15 cellular contexts compared by ENCODE assay signal in genomic region chr1:16978139-16978538, GRCh38. TPM values are rescaled to one million over a fixed set of nuclear protein-coding genes. Genes with fewer than 3 reads are reported as not detected.
DNase-seq lines count a peak whose midpoint lies in the region; ATAC-seq and TF ChIP-seq lines count a peak whose summit lies in the region.
"Had no signal": no experiment of that assay in that cellular context is flagged by ENCODE, and none has a peak within 500 bp of the region (broad histone marks: within the 10 kb centered on the region; RNA-seq: fewer than 3 reads in every experiment).

No MANE protein-coding gene starts in this region.

- peak overlapping the region in 10 of 11 experiments; percentile 78 to 96 (median 84); a peak in 18 of 22 replicates for H3K4me2 ChIP-seq in BLaER1 treated with 17β-estradiol and CSF1 and Interleukin-3, amounts not matched to agents 10 nM and 100 nM

- TF ChIP-seq CTCF in sigmoid colon (IDR thresholded peaks at IDR 0.05) = no peak

- H3K27ac Mint-ChIP-seq in CD8-positive, alpha-beta memory T cell = no peak overlapping the region

- H3K9me3 Mint-ChIP-seq in CD8-positive, alpha-beta memory T cell = no peaks in the 10 kb centered on the region

- TF ChIP-seq POLR2A in sigmoid colon (IDR thresholded peaks at IDR 0.05) = no peak

- peaks cover 0 to 61% (median 6%) of the 10 kb centered on the region in 11 experiments; a peak in 7 of 22 replicates for H4K20me1 ChIP-seq in BLaER1 treated with 17β-estradiol and CSF1 and Interleukin-3, amounts not matched to agents 10 nM and 100 nM

- H3K4me3 Mint-ChIP-seq in CD8-positive, alpha-beta memory T cell = no peak overlapping the region

- WGBS in sigmoid colon, 2 donors = 27 to 71% methylated on average over 4 of the region's 4 CpGs

- TF ChIP-seq EP300 in sigmoid colon (IDR thresholded peaks at IDR 0.05) = no peak

- H3K9ac ChIP-seq in BLaER1 treated with 17β-estradiol and CSF1 and Interleukin-3, amounts not matched to agents 10 nM and 100 nM = peak overlapping the region in 6 of 11 experiments; percentile 0 to 78 (median 66); a peak in 6 of 22 replicates
- H3K9ac ChIP-seq in iPS-15b (ENCODE audit: low read depth, low read length) = peak overlapping the region; percentile 65

- H3K4me3 ChIP-seq in BLaER1 treated with 17β-estradiol and CSF1 and Interleukin-3, amounts not matched to agents 10 nM and 100 nM = no peak overlapping the region
- H3K4me3 ChIP-seq in iPS-15b (ENCODE audit: low read depth, low read length) (no peak overlapping the region), sigmoid colon (peak overlapping the region in 1 of 4 donors; percentile 53)
- no peak overlapping the region for H3K4me3 ChIP-seq in CD8-positive, alpha-beta memory T cell (ENCODE audit: low read length)

- no peak for ATAC-seq in GM21825 (IDR thresholded peaks at IDR 0.05; ENCODE audit: unreplicated experiment)
- ATAC-seq: Panc1 had no signal

- peaks cover 9 to 11% (median 9%) of the 10 kb centered on the region in 3 donors for H3K4me1 Mint-ChIP-seq in CD8-positive, alpha-beta memory T cell

- no peaks in the 10 kb centered on the region for H3K9me3 ChIP-seq in BLaER1 treated with 17β-estradiol and CSF1 and Interleukin-3, amounts not matched to agents 10 nM and 100 nM (replicated peaks in 1 of 11)
- no peaks in the 10 kb centered on the region for H3K9me3 ChIP-seq in iPS-15b (ENCODE audit: control insufficient read depth, insufficient read depth, low read length)
- H3K9me3 ChIP-seq in sigmoid colon = no peaks in the 10 kb centered on the region
- no peaks in the 10 kb centered on the region for H3K9me3 ChIP-seq in CD8-positive, alpha-beta memory T cell (ENCODE audit: low read length)

- POLR2A ChIA-PET in CD8-positive, alpha-beta memory T cell (lab: Charles Lee) = no interaction called here

- peaks cover 14 to 35% (median 27%) of the 10 kb centered on the region in 10 experiments for H3K4me1 ChIP-seq in BLaER1 treated with 17β-estradiol and CSF1 and Interleukin-3, amounts not matched to agents 10 nM and 100 nM
- H3K4me1 ChIP-seq in iPS-15b (ENCODE audit: control insufficient read depth, insufficient read depth, low read length) (peaks cover 3% of the 10 kb centered on the region), sigmoid colon (peaks cover 2 to 40% (median 21%) of the 10 kb centered on the region in 4 donors)
- H3K4me1 ChIP-seq in CD8-positive, alpha-beta memory T cell (ENCODE audit: insufficient read depth, low read length) = no peaks in the 10 kb centered on the region

- peaks cover 15 to 22% of the 10 kb centered on the region in 2 donors for H3K27me3 Mint-ChIP-seq in CD8-positive, alpha-beta memory T cell

- H3K27me3 ChIP-seq in BLaER1 treated with 17β-estradiol and CSF1 and Interleukin-3, amounts not matched to agents 10 nM and 100 nM = peaks cover 10 to 37% (median 15%) of the 10 kb centered on the region in 11 experiments; a peak in 20 of 22 replicates
- H3K27me3 ChIP-seq in iPS-15b (ENCODE audit: control insufficient read depth, insufficient read depth, low read length) (no peaks in the 10 kb centered on the region), sigmoid colon (peaks cover 3 to 22% (median 14%) of the 10 kb centered on the region in 3 donors)
- H3K27me3 ChIP-seq in CD8-positive, alpha-beta memory T cell (ENCODE audit: insufficient read depth, low read length, poor library complexity, severe bottlenecking) = peaks cover 9% of the 10 kb centered on the region

- CTCF ChIA-PET in CD8-positive, alpha-beta memory T cell (lab: Charles Lee) = interaction anchor here (1.6 kb wide), 1 partner anchor 22 kb away, joined by 4 read pairs; no protein-coding TSS in a partner anchor

- peak overlapping the region in 2 of 11 experiments; percentile 10 to 47; a peak in 1 of 22 replicates for H3K27ac ChIP-seq in BLaER1 treated with 17β-estradiol and CSF1 and Interleukin-3, amounts not matched to agents 10 nM and 100 nM
- peak overlapping the region; percentile 67 to 83 (median 76) for H3K27ac ChIP-seq in sigmoid colon
- H3K27ac ChIP-seq in CD8-positive, alpha-beta memory T cell (ENCODE audit: low read depth, low read length) = no peak overlapping the region

- DNase-seq in SW480 (ENCODE audit: low spot score) (peak; percentile 81), sigmoid colon (no peak), superior temporal gyrus (ENCODE audit: extremely low spot score) (no peak)
- DNase-seq in activated T-cell treated with anti-CD3 and anti-CD28 coated beads, Interleukin-2, amount 50 U/mL, for 1 hour = no peak
- no peak for DNase-seq in CD8-positive, alpha-beta memory T cell
- DNase-seq: activated naive CD4-positive, alpha-beta T cell treated with Interleukin-2 at 50 U/mL for 16 hours; naive B cell; NCI-H187 treated with DMSO at 0.1 percent for 48 hours; NCI-H510A; stimulated activated naive CD4-positive, alpha-beta T cell; T-helper 1 cell had no signal

- H3K36me3 Mint-ChIP-seq in CD8-positive, alpha-beta memory T cell = no peaks in the 10 kb centered on the region

- no peaks in the 10 kb centered on the region for H3K36me3 ChIP-seq in BLaER1 treated with 17β-estradiol and CSF1 and Interleukin-3, amounts not matched to agents 10 nM and 100 nM
- H3K36me3 ChIP-seq in iPS-15b (ENCODE audit: control insufficient read depth, insufficient read depth, low read length) (peaks cover 23% of the 10 kb centered on the region), sigmoid colon (no peaks in the 10 kb centered on the region)
- H3K36me3 ChIP-seq in CD8-positive, alpha-beta memory T cell (ENCODE audit: insufficient read depth, low read length) = no peaks in the 10 kb centered on the region

- intact Hi-C loops in sigmoid colon (cut with DNase I) = no loop called here

RNA-seq across cellular contexts. Expression of gene MFAP2, which starts 2.3 kb away (rescaled TPM):
- 10 to 100 TPM in 3 of 4 donors, 1 to 10 TPM in 1; 7.1 to 26.6 (median 14.1) TPM for total RNA-seq in sigmoid colon
- polyA plus RNA-seq in sigmoid colon = 1 to 10 TPM in 2 of 3 donors, not detected in 1; 3.6 to 7.4 TPM
- not detected for total RNA-seq in CD8-positive, alpha-beta memory T cell
- 0.39 TPM for polyA plus RNA-seq in CD8-positive, alpha-beta memory T cell

RNA-seq across cellular contexts. Expression of gene ATP13A2, which starts 33.6 kb away (rescaled TPM):
- total RNA-seq in sigmoid colon = 10 to 100 TPM in 3 of 4 donors, 1 to 10 TPM in 1; 8.7 to 23.8 (median 15.7) TPM
- polyA plus RNA-seq in sigmoid colon = 10 to 100 TPM in 1 of 3 donors, 1 to 10 TPM in 2; 6.6 to 47.2 (median 8.1) TPM
- total RNA-seq in CD8-positive, alpha-beta memory T cell = 10 to 100 TPM; 43.8 to 44.0 TPM
- 61.3 TPM for polyA plus RNA-seq in CD8-positive, alpha-beta memory T cell

RNA-seq across cellular contexts. Expression of gene CROCC, which starts 56.4 kb away (rescaled TPM):
- 10 to 100 TPM; 11.4 to 25.5 (median 20.3) TPM for total RNA-seq in sigmoid colon
- polyA plus RNA-seq in sigmoid colon = 10 to 100 TPM in 1 of 3 donors, 1 to 10 TPM in 2; 3.5 to 24.3 (median 7.8) TPM
- 10 to 100 TPM; 25.6 to 30.1 TPM for total RNA-seq in CD8-positive, alpha-beta memory T cell
- 6.9 TPM for polyA plus RNA-seq in CD8-positive, alpha-beta memory T cell

Comparison
In these comparisons a context has a peak if more than half of its experiments do, and no peak if none do; other contexts are left out.
1. RNA of gene MFAP2, which starts 2.3 kb away (total RNA-seq): 7.1 to 26.6 TPM in sigmoid colon; not detected in CD8-positive, alpha-beta memory T cell; every median in the first group is over 4 times any median in the second.